In the genomic region with DNA sequence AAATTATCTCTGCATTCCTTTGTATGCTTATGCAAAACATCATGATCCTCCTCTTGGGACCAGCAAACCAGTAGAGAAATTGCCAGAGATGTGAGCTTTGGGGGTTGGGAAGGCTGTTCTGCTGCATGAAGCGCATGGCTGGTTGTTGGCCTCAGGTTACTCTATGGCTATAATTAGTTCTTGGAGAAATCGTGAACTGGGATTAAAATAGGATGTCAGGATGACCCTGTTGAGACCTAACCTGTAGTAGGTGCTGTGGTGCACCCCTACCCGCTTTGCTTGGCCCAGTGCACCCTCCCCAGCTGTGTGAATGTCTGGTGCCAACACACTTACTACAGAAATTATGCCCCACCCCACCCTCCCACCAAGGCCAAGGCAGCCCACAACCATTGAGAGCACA, we compare ENCODE assay signal across 15 cellular contexts. TPM values are rescaled to one million over a fixed set of nuclear protein-coding genes. Genes with fewer than 3 reads are reported as not detected.
DNase-seq lines count a peak whose midpoint lies in the region; ATAC-seq, FAIRE-seq and TF ChIP-seq lines count a peak whose summit lies in the region.
"Had no signal": no experiment of that assay in that cellular context is flagged by ENCODE, and none has a peak within 500 bp of the region (broad histone marks: within the 10 kb centered on the region; RNA-seq: fewer than 3 reads in every experiment).

No MANE protein-coding gene starts in this region.

- no peaks in the 10 kb centered on the region for H3K27me3 ChIP-seq in psoas muscle (ENCODE audit: insufficient read depth in 3 of 3, low read length in 2 of 3)
- H3K27me3 ChIP-seq: BLaER1 had no signal

- no peak overlapping the region for H3K27ac ChIP-seq in psoas muscle
- H3K27ac ChIP-seq: BLaER1 had no signal

- H3K27me3 Mint-ChIP-seq in WTC11 (ENCODE audit: low read depth) = no peaks in the 10 kb centered on the region; the same call in none of the 2 replicates
- H3K27me3 Mint-ChIP-seq: IgD-negative memory B cell had no signal

- TF ChIP-seq CTCF in WTC11 (IDR thresholded peaks at IDR 0.05) (no peak), psoas muscle (IDR thresholded peaks at IDR 0.05) (no peak)

- no peak for TF ChIP-seq POLR2A in GM12891 (IDR thresholded peaks at IDR 0.05; ENCODE audit: low read depth, low read length)

- FAIRE-seq in GM12891 (lab: Jason Lieb, UNC) = peak; percentile 35
- no peak for FAIRE-seq in HTR-8/SVneo (lab: Jason Lieb, UNC)
- FAIRE-seq: H54 had no signal

- no peak overlapping the region for H3K27ac Mint-ChIP-seq in WTC11
- H3K27ac Mint-ChIP-seq: CD8-positive, alpha-beta memory T cell; IgD-negative memory B cell had no signal

- no peaks in the 10 kb centered on the region; the same call in 1 of the 2 replicates for H3K4me1 Mint-ChIP-seq in WTC11
- H3K4me1 Mint-ChIP-seq: CD8-positive, alpha-beta memory T cell had no signal

- H3K4me1 ChIP-seq in psoas muscle = peaks cover 15% of the 10 kb centered on the region

- POLR2A ChIA-PET in WTC11 (lab: Charles Lee) = no interaction called here

- H3K36me3 Mint-ChIP-seq in WTC11 = no peaks in the 10 kb centered on the region
- H3K36me3 Mint-ChIP-seq: CD8-positive, alpha-beta memory T cell had no signal

- no peak overlapping the region for H3K4me3 Mint-ChIP-seq in WTC11
- H3K4me3 Mint-ChIP-seq: CD8-positive, alpha-beta memory T cell; IgD-negative memory B cell had no signal

- CTCF ChIA-PET in WTC11 (lab: Charles Lee) = interaction anchor here (0.7 to 1.3 kb wide), 2 partner anchors 24 to 29 kb away, joined by 3 to 5 read pairs; no protein-coding TSS in a partner anchor

- WGBS in psoas muscle, 3 donors = 17 to 42% (median 32%) methylated on average over 3 of the region's 3 CpGs

- H3K4me3 ChIP-seq in psoas muscle = no peak overlapping the region
- H3K4me3 ChIP-seq: BLaER1 had no signal

- no peaks in the 10 kb centered on the region for H3K9me3 ChIP-seq in psoas muscle

- no peaks in the 10 kb centered on the region for H3K36me3 ChIP-seq in psoas muscle (ENCODE audit: insufficient read depth in 1 of 2, low read depth in 1 of 2)
- H3K36me3 ChIP-seq: BLaER1 had no signal

- DNase-seq in GM12891 (ENCODE audit: insufficient read length, low spot score) (no peak), NCI-H1048 (lab: John Stamatoyannopoulos, UW) (peak; percentile 58), WTC11 (ENCODE audit: low spot score) (no peak), psoas muscle (no peak), HTR-8/SVneo (ENCODE audit: insufficient read length, low spot score) (no peak), NCI-H1105 treated with DMSO at 0.1 percent for 48 hours (lab: John Stamatoyannopoulos, UW) (no peak), NCI-H2081 treated with DMSO at 0.1 percent for 48 hours (lab: John Stamatoyannopoulos, UW) (no peak)
- DNase-seq: 8988T; AML-193; CD8-positive, alpha-beta memory T cell; DMS53; GF-D8 had no signal

- intact Hi-C loops in psoas muscle (cut with DNase I) = no loop called here

- ATAC-seq in WTC11 (peak; percentile 53; the same call in 1 of the 2 replicates), psoas muscle (peak in 3 of 4 donors; percentile 68 to 83 (median 78))

- no peaks in the 10 kb centered on the region for H3K9me3 Mint-ChIP-seq in WTC11
- H3K9me3 Mint-ChIP-seq: CD8-positive, alpha-beta memory T cell; IgD-negative memory B cell had no signal

TF ChIP-seq in GM12891, 5 proteins besides CTCF, POLR2A, EP300 and RAD21:
- TF ChIP-seq POU2F2 (IDR thresholded peaks at IDR 0.05; ENCODE audit: low read depth, low read length) (no peak), POLR2AphosphoS5 (IDR thresholded peaks at IDR 0.05; ENCODE audit: low read depth, low read length) (no peak), SPI1 (IDR thresholded peaks at IDR 0.05; ENCODE audit: low read depth, low read length) (no peak), PAX5 (IDR thresholded peaks at IDR 0.05; ENCODE audit: insufficient read depth, low read length, severe bottlenecking) (no peak), TAF1 (IDR thresholded peaks at IDR 0.05; ENCODE audit: low read depth, low read length) (no peak)

TF ChIP-seq in WTC11, 78 proteins besides CTCF, POLR2A, EP300 and RAD21:
- TF ChIP-seq, protein P1, sequence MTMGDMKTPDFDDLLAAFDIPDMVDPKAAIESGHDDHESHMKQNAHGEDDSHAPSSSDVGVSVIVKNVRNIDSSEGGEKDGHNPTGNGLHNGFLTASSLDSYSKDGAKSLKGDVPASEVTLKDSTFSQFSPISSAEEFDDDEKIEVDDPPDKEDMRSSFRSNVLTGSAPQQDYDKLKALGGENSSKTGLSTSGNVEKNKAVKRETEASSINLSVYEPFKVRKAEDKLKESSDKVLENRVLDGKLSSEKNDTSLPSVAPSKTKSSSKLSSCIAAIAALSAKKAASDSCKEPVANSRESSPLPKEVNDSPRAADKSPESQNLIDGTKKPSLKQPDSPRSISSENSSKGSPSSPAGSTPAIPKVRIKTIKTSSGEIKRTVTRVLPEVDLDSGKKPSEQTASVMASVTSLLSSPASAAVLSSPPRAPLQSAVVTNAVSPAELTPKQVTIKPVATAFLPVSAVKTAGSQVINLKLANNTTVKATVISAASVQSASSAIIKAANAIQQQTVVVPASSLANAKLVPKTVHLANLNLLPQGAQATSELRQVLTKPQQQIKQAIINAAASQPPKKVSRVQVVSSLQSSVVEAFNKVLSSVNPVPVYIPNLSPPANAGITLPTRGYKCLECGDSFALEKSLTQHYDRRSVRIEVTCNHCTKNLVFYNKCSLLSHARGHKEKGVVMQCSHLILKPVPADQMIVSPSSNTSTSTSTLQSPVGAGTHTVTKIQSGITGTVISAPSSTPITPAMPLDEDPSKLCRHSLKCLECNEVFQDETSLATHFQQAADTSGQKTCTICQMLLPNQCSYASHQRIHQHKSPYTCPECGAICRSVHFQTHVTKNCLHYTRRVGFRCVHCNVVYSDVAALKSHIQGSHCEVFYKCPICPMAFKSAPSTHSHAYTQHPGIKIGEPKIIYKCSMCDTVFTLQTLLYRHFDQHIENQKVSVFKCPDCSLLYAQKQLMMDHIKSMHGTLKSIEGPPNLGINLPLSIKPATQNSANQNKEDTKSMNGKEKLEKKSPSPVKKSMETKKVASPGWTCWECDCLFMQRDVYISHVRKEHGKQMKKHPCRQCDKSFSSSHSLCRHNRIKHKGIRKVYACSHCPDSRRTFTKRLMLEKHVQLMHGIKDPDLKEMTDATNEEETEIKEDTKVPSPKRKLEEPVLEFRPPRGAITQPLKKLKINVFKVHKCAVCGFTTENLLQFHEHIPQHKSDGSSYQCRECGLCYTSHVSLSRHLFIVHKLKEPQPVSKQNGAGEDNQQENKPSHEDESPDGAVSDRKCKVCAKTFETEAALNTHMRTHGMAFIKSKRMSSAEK (CRISPR knock-in tag; IDR thresholded peaks at IDR 0.05; ENCODE audit: borderline replicate concordance) = no peak
- TF ChIP-seq SP1 (CRISPR knock-in tag; conservative IDR thresholded peaks at IDR 0.05) = no peak
- TF ChIP-seq, protein P2, sequence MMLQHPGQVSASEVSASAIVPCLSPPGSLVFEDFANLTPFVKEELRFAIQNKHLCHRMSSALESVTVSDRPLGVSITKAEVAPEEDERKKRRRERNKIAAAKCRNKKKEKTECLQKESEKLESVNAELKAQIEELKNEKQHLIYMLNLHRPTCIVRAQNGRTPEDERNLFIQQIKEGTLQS (CRISPR knock-in tag; conservative IDR thresholded peaks at IDR 0.05) = no peak

RNA-seq across cellular contexts. Expression of a gene that starts 35.6 kb away (rescaled TPM):
- 33.5 TPM for polyA plus RNA-seq in GM12891 (2012; ENCODE audit: low read depth, missing spikeins)
- total RNA-seq in WTC11 (2021) (19.3 to 21.0 TPM (median 19.4 TPM) in 3 replicates), psoas muscle (10 to 100 TPM; 13.0 to 18.5 (median 17.8) TPM)
- polyA plus RNA-seq in psoas muscle = 10 to 100 TPM; 20.5 to 42.5 (median 27.6) TPM

RNA-seq across cellular contexts. Expression of a gene that starts 59.3 kb away (rescaled TPM):
- 16.7 TPM for polyA plus RNA-seq in GM12891 (2012; ENCODE audit: low read depth, missing spikeins)
- total RNA-seq in WTC11 (2021) = 23.2 to 25.5 TPM (median 24.0 TPM) in 3 replicates
- total RNA-seq in psoas muscle = 10 to 100 TPM; 13.0 to 26.2 (median 24.6) TPM
- polyA plus RNA-seq in psoas muscle = 10 to 100 TPM; 22.4 to 50.8 (median 46.2) TPM
